ENCODE assay signal across 21 cellular contexts in genomic region chr1:42133809-42134526, GRCh38. TPM values are rescaled to one million over a fixed set of nuclear protein-coding genes. Genes with fewer than 3 reads are reported as not detected.
DNase-seq lines count a peak whose midpoint lies in the region; ATAC-seq, FAIRE-seq and TF ChIP-seq lines count a peak whose summit lies in the region.
"Had no signal": no experiment of that assay in that cellular context is flagged by ENCODE, and none has a peak within 500 bp of the region (broad histone marks: within the 10 kb centered on the region; RNA-seq: fewer than 3 reads in every experiment).

No MANE protein-coding gene starts in this region.

- H3K23ac ChIP-seq in H1 (ENCODE audit: insufficient read length): no peak overlapping the region

- no peak overlapping the region for H3K18ac ChIP-seq in H1 (ENCODE audit: extremely low read depth, low read length)

- H3K9ac ChIP-seq in HepG2 (ENCODE audit: insufficient read depth, low read depth, low read length) (no peak overlapping the region), H1 (replicated peaks in 1 of 4; ENCODE audit: extremely low read depth in 1 of 4, low read depth in 3 of 4, low read length in 3 of 4) (no peak overlapping the region)

- no peaks in the 10 kb centered on the region for H3K79me2 ChIP-seq in HepG2 (ENCODE audit: insufficient read depth, low read length)
- no peaks in the 10 kb centered on the region for H3K79me2 ChIP-seq in H1 (ENCODE audit: control insufficient read depth in 1 of 2, insufficient read depth in 2 of 2, low read length in 2 of 2)

- H2BK15ac ChIP-seq in H1 (ENCODE audit: low read length): no peak overlapping the region

- TF ChIP-seq RAD21 in HepG2 (CRISPR knock-in tag; IDR thresholded peaks at IDR 0.05) (no peak), H1 (IDR thresholded peaks at IDR 0.05 in 1 of 2, conservative IDR thresholded peaks at IDR 0.05 in 1 of 2; ENCODE audit: low read depth in 2 of 2, low read length in 2 of 2) (no peak)

- H3K27me3 ChIP-seq in HepG2 (ENCODE audit: control insufficient read depth in 1 of 2, insufficient read depth in 2 of 2, low read length in 2 of 2) (peaks cover 0 to 23% of the 10 kb centered on the region in 2 experiments; a peak in 4 of 5 replicates), right lobe of liver (no peaks in the 10 kb centered on the region), H1 (replicated peaks in 1 of 4; ENCODE audit: control insufficient read depth in 3 of 4, extremely low read depth in 1 of 4, insufficient read depth in 3 of 4, low read length in 3 of 4) (no peaks in the 10 kb centered on the region)

- no peak overlapping the region for H4K5ac ChIP-seq in H1 (ENCODE audit: insufficient read length, low read depth, low read length)

- no peaks in the 10 kb centered on the region for H3K4me1 ChIP-seq in HepG2 (ENCODE audit: insufficient read depth, low read length)
- no peaks in the 10 kb centered on the region for H3K4me1 ChIP-seq in right lobe of liver
- peaks cover 0 to 2% (median 0%) of the 10 kb centered on the region in 4 experiments; a peak in 2 of 7 replicates for H3K4me1 ChIP-seq in H1 (replicated peaks in 1 of 4; ENCODE audit: control insufficient read depth in 3 of 4, insufficient read depth in 4 of 4, low read length in 3 of 4)
- H3K4me1 ChIP-seq: Caco-2, HAP-1 had no signal

- H3K14ac ChIP-seq in H1 (ENCODE audit: insufficient read length): no peak overlapping the region

- H3K79me1 ChIP-seq in H1 (ENCODE audit: low read depth, low read length): no peaks in the 10 kb centered on the region

- POLR2A ChIA-PET in HepG2 (lab: Yijun Ruan, JAX): no interaction called here
- POLR2A ChIA-PET in H1 (lab: Charles Lee; ENCODE audit: partially characterized antibody): no interaction called here

- no peak overlapping the region for H4K91ac ChIP-seq in H1 (replicated peaks; ENCODE audit: insufficient read length, low read length)

- FAIRE-seq in HepG2 (lab: Jason Lieb, UNC): no peak
- no peak for FAIRE-seq in H1 (lab: Jason Lieb, UNC)
- FAIRE-seq: A204.1, D721Med, G401.6, GM12892, GM18507 had no signal

- TF ChIP-seq POLR2A in HepG2 (IDR thresholded peaks at IDR 0.05; ENCODE audit: insufficient read depth in 1 of 2, low read depth in 2 of 2, low read length in 2 of 2) (no peak), right lobe of liver (IDR thresholded peaks at IDR 0.05) (no peak), H1 (IDR thresholded peaks at IDR 0.05; ENCODE audit: control extremely low read depth in 1 of 2, low read depth in 2 of 2, low read length in 2 of 2) (no peak)

- no peaks in the 10 kb centered on the region for H4K20me1 ChIP-seq in HepG2 (ENCODE audit: insufficient read depth, low read length)
- no peaks in the 10 kb centered on the region for H4K20me1 ChIP-seq in H1 (replicated peaks in 1 of 2; ENCODE audit: control insufficient read depth in 1 of 2, insufficient read depth in 2 of 2, low read length in 2 of 2)

- no peaks in the 10 kb centered on the region for H3K9me3 ChIP-seq in HepG2 (ENCODE audit: low read length)
- H3K9me3 ChIP-seq in right lobe of liver: no peaks in the 10 kb centered on the region
- H3K9me3 ChIP-seq in H1 (ENCODE audit: insufficient read depth in 2 of 2, low read depth in 1 of 2, low read length in 1 of 2): no peaks in the 10 kb centered on the region
- H3K9me3 ChIP-seq: Caco-2, HAP-1 had no signal

- DNase-seq in HepG2 (ENCODE audit: low spot score): no peak
- no peak for DNase-seq in right lobe of liver
- peak; percentile 26 for DNase-seq in SW480 (ENCODE audit: low spot score)
- peak in 1 of 2 experiments; percentile 10 for DNase-seq in H1 (ENCODE audit: low read depth in 1 of 2, low spot score in 2 of 2)
- no peak for DNase-seq in A172 (ENCODE audit: low spot score)
- DNase-seq in germinal center (ENCODE audit: low spot score): no peak
- DNase-seq: ACHN; AML-193; Caco-2; CD4-positive, alpha-beta T cell; KBM-7 had no signal

- no peak overlapping the region for H2BK20ac ChIP-seq in H1 (ENCODE audit: low read length)

- in situ Hi-C loops in HepG2 (cut with HindIII; ENCODE audit: extremely low pct_ligation_motif_present, low pct_unique_long_range_greater_than_20kb): no loop called here

- ATAC-seq in HepG2 (no peak), right lobe of liver (no peak), GM19452 (IDR thresholded peaks at IDR 0.05; ENCODE audit: unreplicated experiment) (no peak)

- H2BK120ac ChIP-seq in H1 (replicated peaks; ENCODE audit: low read depth, low read length): no peak overlapping the region

- 16% methylated on average over 8 of the region's 10 CpGs for WGBS in HepG2 (ENCODE audit: low lambda C conversion rate)
- WGBS in right lobe of liver (ENCODE audit: insufficient coverage, low coverage, low lambda C conversion rate, missing lambda C conversion rate): 71% methylated on average over 5 of the region's 10 CpGs
- WGBS in H1 (ENCODE audit: extremely low coverage in 1 of 2, insufficient coverage in 1 of 2, insufficient read length in 1 of 2, insufficient replicate concordance in 2 of 2, low coverage in 1 of 2, low lambda C conversion rate in 2 of 2, missing lambda C conversion rate in 1 of 2), 2 experiments: 87% methylated on average over 10 of the region's 10 CpGs; no CpG with 5 or more reads in 1 of the 2 experiments

- H3K4me3 ChIP-seq in HepG2 (replicated peaks in 1 of 3; ENCODE audit: insufficient read depth in 1 of 3, low read depth in 2 of 3, low read length in 3 of 3) (no peak overlapping the region), right lobe of liver (no peak overlapping the region), H1 (ENCODE audit: extremely low read depth in 1 of 4, insufficient read depth in 2 of 4, low read depth in 3 of 4, low read length in 4 of 4) (no peak overlapping the region)
- H3K4me3 ChIP-seq: HAP-1 had no signal

- no TSS peak for BruUV-seq in HepG2 (replicated peaks; lab: Mats Ljungman, UMichigan)

- no peak overlapping the region for H4K8ac ChIP-seq in H1 (ENCODE audit: extremely low read depth, insufficient read depth, low read length)

- H3K36me3 ChIP-seq in HepG2 (replicated peaks in 1 of 2; ENCODE audit: control insufficient read depth in 1 of 2, insufficient read depth in 2 of 2, low read length in 2 of 2) (no peaks in the 10 kb centered on the region), right lobe of liver (no peaks in the 10 kb centered on the region), H1 (ENCODE audit: control insufficient read depth in 2 of 4, insufficient read depth in 4 of 4, low read length in 3 of 4) (no peaks in the 10 kb centered on the region)
- H3K36me3 ChIP-seq: HAP-1 had no signal

- TF ChIP-seq EP300 in HepG2 (IDR thresholded peaks at IDR 0.05; ENCODE audit: low read depth in 2 of 2, low read length in 2 of 2) (no peak), HepG2 (CRISPR knock-in tag; IDR thresholded peaks at IDR 0.05; ENCODE audit: borderline replicate concordance) (no peak), H1 (IDR thresholded peaks at IDR 0.05; ENCODE audit: borderline replicate concordance in 1 of 2, low read depth in 2 of 2, low read length in 2 of 2) (no peak)

- intact Hi-C loops in HepG2 (cut with micrococcal nuclease; ENCODE audit: unreplicated experiment): no loop called here
- intact Hi-C loops in right lobe of liver (cut with DNase I): no loop called here

- no peaks in the 10 kb centered on the region for H3K23me2 ChIP-seq in H1 (ENCODE audit: low read depth, low read length)

- H2AFZ ChIP-seq in HepG2 (ENCODE audit: low read length) (no peak overlapping the region), H1 (ENCODE audit: low read length) (peak overlapping the region; percentile 30; the same call in 1 of the 2 replicates)

- H3K4me2 ChIP-seq in HepG2 (ENCODE audit: low read depth, low read length) (no peak overlapping the region), H1 (ENCODE audit: insufficient read depth in 1 of 2, low read depth in 2 of 2, low read length in 2 of 2) (no peak overlapping the region)

- CTCF ChIA-PET in HepG2 (lab: Yijun Ruan, JAX; ENCODE audit: low intra/inter-chr PET ratio, low total read pairs) (no interaction called here), H1 (lab: Charles Lee; ENCODE audit: partially characterized antibody) (interaction anchor here (0.9 kb wide), 1 partner anchor 39 kb away, joined by 4 read pairs; no protein-coding TSS in a partner anchor)

- TF ChIP-seq CTCF in HepG2 (CRISPR knock-in tag; IDR thresholded peaks at IDR 0.05) (no peak), right lobe of liver (IDR thresholded peaks at IDR 0.05) (no peak), H1 (IDR thresholded peaks at IDR 0.05; ENCODE audit: control extremely low read depth in 1 of 3, insufficient read depth in 1 of 3, low read depth in 1 of 3, low read length in 3 of 3) (no peak)

- H3K27ac ChIP-seq in HepG2 (ENCODE audit: extremely low read length, insufficient read depth, low read length) (no peak overlapping the region), right lobe of liver (no peak overlapping the region), H1 (ENCODE audit: low read depth, low read length) (no peak overlapping the region)
- H3K27ac ChIP-seq: C4-2B had no signal

- no peak overlapping the region for H3K4ac ChIP-seq in H1 (replicated peaks; ENCODE audit: insufficient read length, low read depth, low read length)

- no peak overlapping the region for H2BK5ac ChIP-seq in H1 (ENCODE audit: low read depth, low read length)

- no peak overlapping the region for H2AK5ac ChIP-seq in H1 (ENCODE audit: low read depth, low read length)

- no peak overlapping the region for H3K56ac ChIP-seq in H1 (replicated peaks; ENCODE audit: insufficient read length, low read depth, low read length)

- no peak overlapping the region for H2BK12ac ChIP-seq in H1 (ENCODE audit: low read depth, low read length)

RNA-seq across cellular contexts. Expression of gene GUCA2B, which starts 19.2 kb away (rescaled TPM):
- total RNA-seq in HepG2 (2016; rRNA removed; fragmentation: Illumina TruSeq; extraction: Trizol) (not detected in 2 replicates), right lobe of liver (1 to 10 TPM in 4 of 6 experiments, not detected in 2; 1.8 to 3.3 (median 2.7) TPM)
- not detected in 2 replicates for total RNA-seq in HepG2 (2016; cell fraction: cytosol; rRNA removed; fragmentation: Illumina TruSeq; extraction: Trizol; ENCODE audit: low read depth)
- total RNA-seq in HepG2 (2016; cell fraction: insoluble cytoplasmic fraction; rRNA removed; fragmentation: Illumina TruSeq; extraction: Trizol): not detected in 2 replicates
- total RNA-seq in HepG2 (2016; cell fraction: membrane; rRNA removed; fragmentation: Illumina TruSeq; extraction: Trizol): not detected in 2 replicates
- not detected in 2 replicates for total RNA-seq in HepG2 (2016; cell fraction: nucleus; rRNA removed; fragmentation: Illumina TruSeq; extraction: Trizol)
- polyA plus RNA-seq in HepG2 (2011; rRNA removed) (not detected in 2 replicates), H1 (2011; rRNA removed) (not detected in 2 replicates)
- polyA plus RNA-seq in HepG2 (2011; cell fraction: cytosol; rRNA removed): not detected in 2 replicates
- polyA plus RNA-seq in HepG2 (2011; cell fraction: nucleus; rRNA removed): not detected in 2 replicates
- not detected in 2 replicates for polyA plus RNA-seq in HepG2 (2012)
- not detected in 2 replicates for polyA plus RNA-seq in HepG2 (2016; cell fraction: cytosol; fragmentation: Illumina TruSeq; extraction: Trizol; ENCODE audit: low read depth)
- not detected in 2 replicates for polyA plus RNA-seq in HepG2 (2016; cell fraction: insoluble cytoplasmic fraction; fragmentation: Illumina TruSeq; extraction: Trizol; ENCODE audit: low read depth)
- not detected in 2 replicates for polyA plus RNA-seq in HepG2 (2016; cell fraction: membrane; fragmentation: Illumina TruSeq; extraction: Trizol; ENCODE audit: low read depth)
- not detected in 2 replicates for polyA plus RNA-seq in HepG2 (2016; cell fraction: nucleus; fragmentation: Illumina TruSeq; extraction: Trizol; ENCODE audit: insufficient read depth, low read depth)
- polyA minus RNA-seq in HepG2 (2011; rRNA and poly(A)+ RNA removed; ENCODE audit: low replicate concordance): not detected in 2 replicates
- not detected in 2 replicates for polyA minus RNA-seq in HepG2 (2011; cell fraction: cytosol; rRNA and poly(A)+ RNA removed)
- not detected in 2 replicates for polyA minus RNA-seq in HepG2 (2011; cell fraction: nucleus; rRNA and poly(A)+ RNA removed)
- total RNA-seq in H1 (2021; fragmentation: NEBNext Ultra II Directional; extraction: Animal tissue kit (Norgen Biotek cat#: 25700)): not detected in 2 replicates
- polyA plus RNA-seq in H1 (2011; cell fraction: cytosol; rRNA removed): not detected
- polyA plus RNA-seq in H1 (2011; cell fraction: nucleus; rRNA removed): not detected
- not detected in 4 replicates for polyA plus RNA-seq in H1 (2012, experiment 1 of 2)
- not detected for polyA plus RNA-seq in H1 (2012, experiment 2 of 2)
- not detected for polyA plus RNA-seq in H1 (2013, experiment 1 of 2)
- polyA plus RNA-seq in H1 (2013, experiment 2 of 2): not detected
- not detected in 2 replicates for polyA minus RNA-seq in H1 (2011; rRNA and poly(A)+ RNA removed)
- polyA minus RNA-seq in H1 (2011; cell fraction: cytosol; rRNA and poly(A)+ RNA removed): not detected
- polyA minus RNA-seq in H1 (2011; cell fraction: nucleus; rRNA and poly(A)+ RNA removed): not detected
- not detected in 2 replicates for total RNA-seq in A172 (2014; rRNA removed; shearing (Covaris generic))
- total RNA-seq: CD4-positive, alpha-beta T cell; H4 had no signal
- polyA plus RNA-seq: BJ had no signal

RNA-seq across cellular contexts. Expression of gene GUCA2A, which starts 30.6 kb away (rescaled TPM):
- not detected in 2 replicates for total RNA-seq in HepG2 (2016; rRNA removed; fragmentation: Illumina TruSeq; extraction: Trizol)
- not detected in 2 replicates for total RNA-seq in HepG2 (2016; cell fraction: cytosol; rRNA removed; fragmentation: Illumina TruSeq; extraction: Trizol; ENCODE audit: low read depth)
- total RNA-seq in HepG2 (2016; cell fraction: insoluble cytoplasmic fraction; rRNA removed; fragmentation: Illumina TruSeq; extraction: Trizol): not detected in 2 replicates
- not detected in 2 replicates for total RNA-seq in HepG2 (2016; cell fraction: membrane; rRNA removed; fragmentation: Illumina TruSeq; extraction: Trizol)
- not detected in 2 replicates for total RNA-seq in HepG2 (2016; cell fraction: nucleus; rRNA removed; fragmentation: Illumina TruSeq; extraction: Trizol)
- polyA plus RNA-seq in HepG2 (2011; rRNA removed): not detected in 2 replicates
- 0.13 TPM in 1 of 2 replicates, not detected in the other for polyA plus RNA-seq in HepG2 (2011; cell fraction: cytosol; rRNA removed)
- not detected in 2 replicates for polyA plus RNA-seq in HepG2 (2011; cell fraction: nucleus; rRNA removed)
- not detected in 2 replicates for polyA plus RNA-seq in HepG2 (2012)
- not detected in 2 replicates for polyA plus RNA-seq in HepG2 (2016; cell fraction: cytosol; fragmentation: Illumina TruSeq; extraction: Trizol; ENCODE audit: low read depth)
- polyA plus RNA-seq in HepG2 (2016; cell fraction: insoluble cytoplasmic fraction; fragmentation: Illumina TruSeq; extraction: Trizol; ENCODE audit: low read depth): not detected in 2 replicates
- not detected in 2 replicates for polyA plus RNA-seq in HepG2 (2016; cell fraction: membrane; fragmentation: Illumina TruSeq; extraction: Trizol; ENCODE audit: low read depth)
- not detected in 2 replicates for polyA plus RNA-seq in HepG2 (2016; cell fraction: nucleus; fragmentation: Illumina TruSeq; extraction: Trizol; ENCODE audit: insufficient read depth, low read depth)
- not detected in 2 replicates for polyA minus RNA-seq in HepG2 (2011; rRNA and poly(A)+ RNA removed; ENCODE audit: low replicate concordance)
- not detected in 2 replicates for polyA minus RNA-seq in HepG2 (2011; cell fraction: cytosol; rRNA and poly(A)+ RNA removed)
- polyA minus RNA-seq in HepG2 (2011; cell fraction: nucleus; rRNA and poly(A)+ RNA removed): not detected in 2 replicates
- total RNA-seq in right lobe of liver: not detected
- total RNA-seq in H1 (2021; fragmentation: NEBNext Ultra II Directional; extraction: Animal tissue kit (Norgen Biotek cat#: 25700)): not detected in 2 replicates
- polyA plus RNA-seq in H1 (2011; rRNA removed): not detected in 2 replicates
- polyA plus RNA-seq in H1 (2011; cell fraction: cytosol; rRNA removed): not detected
- not detected for polyA plus RNA-seq in H1 (2011; cell fraction: nucleus; rRNA removed)
- not detected in 4 replicates for polyA plus RNA-seq in H1 (2012, experiment 1 of 2)
- polyA plus RNA-seq in H1 (2012, experiment 2 of 2): not detected
- polyA plus RNA-seq in H1 (2013, experiment 1 of 2): not detected
- not detected for polyA plus RNA-seq in H1 (2013, experiment 2 of 2)
- not detected in 2 replicates for polyA minus RNA-seq in H1 (2011; rRNA and poly(A)+ RNA removed)
- not detected for polyA minus RNA-seq in H1 (2011; cell fraction: cytosol; rRNA and poly(A)+ RNA removed)
- not detected for polyA minus RNA-seq in H1 (2011; cell fraction: nucleus; rRNA and poly(A)+ RNA removed)
- total RNA-seq in A172 (2014; rRNA removed; shearing (Covaris generic)): not detected in 2 replicates
- total RNA-seq: CD4-positive, alpha-beta T cell; H4 had no signal
- polyA plus RNA-seq: BJ had no signal
